18 cellular contexts compared by ENCODE assay signal in genomic region chr11:75924966-75925784, GRCh38.
DNase-seq lines count a peak whose midpoint lies in the region; ATAC-seq and TF ChIP-seq lines count a peak whose summit lies in the region.
"Had no signal": no experiment of that assay in that cellular context is flagged by ENCODE, and none has a peak within 500 bp of the region (broad histone marks: within the 10 kb centered on the region; RNA-seq: fewer than 3 reads in every experiment).

No MANE protein-coding gene starts in this region.

- peaks cover 10% of the 10 kb centered on the region for H3K4me1 Mint-ChIP-seq in mesothelial cell of epicardium
- H3K4me1 Mint-ChIP-seq in T-helper 2 cell treated with Interferon-gamma antibody and Interleukin-4, amounts not matched to agents 5 μg/mL and 100 μg/mL, for 36 hours (ENCODE audit: low read depth): peaks cover 3% of the 10 kb centered on the region
- H3K4me1 Mint-ChIP-seq: stimulated activated effector memory CD8-positive, alpha-beta T cell treated with anti-CD3 and anti-CD28 coated beads, Interleukin-12 subunit alpha, Interleukin-12 subunit beta, amount 100 ng/mL, for 72 hours had no signal

- no peak overlapping the region for H3K4me3 Mint-ChIP-seq in mesothelial cell of epicardium
- H3K4me3 Mint-ChIP-seq in T-helper 2 cell treated with Interferon-gamma antibody and Interleukin-4, amounts not matched to agents 5 μg/mL and 100 μg/mL, for 36 hours: no peak overlapping the region
- H3K4me3 Mint-ChIP-seq: dendritic cell treated with granulocyte-macrophage colony-stimulating factor and Interleukin-4, amounts not matched to agents 40 ng/mL and 50 ng/mL, for 4 days; stimulated activated effector memory CD8-positive, alpha-beta T cell treated with anti-CD3 and anti-CD28 coated beads, Interleukin-12 subunit alpha, Interleukin-12 subunit beta, amount 100 ng/mL, for 72 hours had no signal

- DNase-seq in AG10803 (ENCODE audit: low read depth): peak; percentile 40
- peak; percentile 29 for DNase-seq in NCI-H446 treated with DMSO at 0.1 percent for 48 hours (lab: John Stamatoyannopoulos, UW)
- no peak for DNase-seq in esophagus muscularis mucosa (ENCODE audit: extremely low spot score)
- no peak for DNase-seq in mesothelial cell of epicardium (ENCODE audit: low spot score in 2 of 2, unreplicated experiment in 2 of 2)
- no peak for DNase-seq in T-helper 2 cell treated with Interferon-gamma antibody and Interleukin-4, amounts not matched to agents 5 μg/mL and 100 μg/mL, for 36 hours (ENCODE audit: low spot score)
- no peak for DNase-seq in SHP77 (lab: John Stamatoyannopoulos, UW)
- DNase-seq: activated CD4-positive, CD25-positive, alpha-beta regulatory T cell treated with anti-CD3 and anti-CD28 coated beads, Interleukin-2, amount 50 U/mL, for 72 hours; activated gamma-delta T cell; GDM1; GOT3; NCI-H345; stimulated activated CD4-positive, alpha-beta T cell treated with anti-CD3 and anti-CD28 coated beads, Interleukin-15, amount 100 ng/mL, for 24 hours had no signal

- no peaks in the 10 kb centered on the region for H3K9me3 ChIP-seq in esophagus muscularis mucosa
- H3K9me3 ChIP-seq: SJSA1 had no signal

- H3K27me3 ChIP-seq in esophagus muscularis mucosa: no peaks in the 10 kb centered on the region
- H3K27me3 ChIP-seq: SJSA1 had no signal

- TF ChIP-seq CTCF in AG10803 (conservative IDR thresholded peaks at IDR 0.05; ENCODE audit: low read length) (no peak), esophagus muscularis mucosa (IDR thresholded peaks at IDR 0.05) (no peak), mesothelial cell of epicardium (IDR thresholded peaks at IDR 0.05; ENCODE audit: unreplicated experiment) (no peak)

- ATAC-seq in GM19452 (IDR thresholded peaks at IDR 0.05; ENCODE audit: unreplicated experiment) (no peak), HG02852 (IDR thresholded peaks at IDR 0.05; ENCODE audit: unreplicated experiment) (no peak)
- ATAC-seq: stimulated activated effector memory CD8-positive, alpha-beta T cell treated with anti-CD3 and anti-CD28 coated beads, Interleukin-12 subunit alpha, Interleukin-12 subunit beta, amount 100 ng/mL, for 72 hours had no signal

- H3K4me3 ChIP-seq in AG10803 (ENCODE audit: low read length) (no peak overlapping the region), esophagus muscularis mucosa (peak overlapping the region in 1 of 4 donors; percentile 15)
- H3K4me3 ChIP-seq: SJSA1 had no signal

- H3K36me3 ChIP-seq in esophagus muscularis mucosa: no peaks in the 10 kb centered on the region
- H3K36me3 ChIP-seq: SJSA1 had no signal

- H3K27me3 Mint-ChIP-seq in mesothelial cell of epicardium (ENCODE audit: low read depth): no peaks in the 10 kb centered on the region
- H3K27me3 Mint-ChIP-seq in T-helper 2 cell treated with Interferon-gamma antibody and Interleukin-4, amounts not matched to agents 5 μg/mL and 100 μg/mL, for 36 hours (ENCODE audit: low read depth): no peaks in the 10 kb centered on the region
- H3K27me3 Mint-ChIP-seq: dendritic cell treated with granulocyte-macrophage colony-stimulating factor and Interleukin-4, amounts not matched to agents 40 ng/mL and 50 ng/mL, for 4 days had no signal

- peak overlapping the region; percentile 5 to 56 (median 28) for H3K27ac ChIP-seq in esophagus muscularis mucosa (replicated peaks in 1 of 4)
- H3K27ac ChIP-seq: KMS-11, SJSA1 had no signal

- H3K27ac Mint-ChIP-seq in mesothelial cell of epicardium: peak overlapping the region; percentile 62
- H3K27ac Mint-ChIP-seq in T-helper 2 cell treated with Interferon-gamma antibody and Interleukin-4, amounts not matched to agents 5 μg/mL and 100 μg/mL, for 36 hours: no peak overlapping the region
- H3K27ac Mint-ChIP-seq: dendritic cell treated with granulocyte-macrophage colony-stimulating factor and Interleukin-4, amounts not matched to agents 40 ng/mL and 50 ng/mL, for 4 days; stimulated activated effector memory CD8-positive, alpha-beta T cell treated with anti-CD3 and anti-CD28 coated beads, Interleukin-12 subunit alpha, Interleukin-12 subunit beta, amount 100 ng/mL, for 72 hours had no signal

- peaks cover 1% of the 10 kb centered on the region for H3K36me3 Mint-ChIP-seq in mesothelial cell of epicardium
- no peaks in the 10 kb centered on the region for H3K36me3 Mint-ChIP-seq in T-helper 2 cell treated with Interferon-gamma antibody and Interleukin-4, amounts not matched to agents 5 μg/mL and 100 μg/mL, for 36 hours (ENCODE audit: low read depth)
- H3K36me3 Mint-ChIP-seq: stimulated activated effector memory CD8-positive, alpha-beta T cell treated with anti-CD3 and anti-CD28 coated beads, Interleukin-12 subunit alpha, Interleukin-12 subunit beta, amount 100 ng/mL, for 72 hours had no signal

- WGBS in esophagus muscularis mucosa: 40% methylated on average over 6 of the region's 6 CpGs

- peaks cover 4% of the 10 kb centered on the region for H3K9me3 Mint-ChIP-seq in mesothelial cell of epicardium
- H3K9me3 Mint-ChIP-seq in T-helper 2 cell treated with Interferon-gamma antibody and Interleukin-4, amounts not matched to agents 5 μg/mL and 100 μg/mL, for 36 hours: no peaks in the 10 kb centered on the region
- H3K9me3 Mint-ChIP-seq: dendritic cell treated with granulocyte-macrophage colony-stimulating factor and Interleukin-4, amounts not matched to agents 40 ng/mL and 50 ng/mL, for 4 days; stimulated activated effector memory CD8-positive, alpha-beta T cell treated with anti-CD3 and anti-CD28 coated beads, Interleukin-12 subunit alpha, Interleukin-12 subunit beta, amount 100 ng/mL, for 72 hours had no signal

- no peak for TF ChIP-seq POLR2A in esophagus muscularis mucosa (IDR thresholded peaks at IDR 0.05; ENCODE audit: low read depth)

- no peak for TF ChIP-seq EP300 in esophagus muscularis mucosa (IDR thresholded peaks at IDR 0.05)

- H3K4me1 ChIP-seq in esophagus muscularis mucosa: peaks cover 15 to 68% (median 60%) of the 10 kb centered on the region in 4 donors
- H3K4me1 ChIP-seq: SJSA1 had no signal

- intact Hi-C loops in esophagus muscularis mucosa (cut with DNase I): no loop called here

Comparison
In these comparisons a context has a peak if more than half of its experiments do, and no peak if none do; other contexts are left out.
1. DNase-seq: peak in AG10803 (single experiment) and NCI-H446 treated with DMSO at 0.1 percent for 48 hours (single experiment); none in esophagus muscularis mucosa (single experiment), mesothelial cell of epicardium (0 of 2), T-helper 2 cell treated with Interferon-gamma antibody and Interleukin-4, amounts not matched to agents 5 μg/mL and 100 μg/mL, for 36 hours (single experiment) and SHP77 (0 of 2).